8 cellular contexts compared by ENCODE assay signal in genomic region chr5:139246394-139246793, GRCh38. TPM values are rescaled to one million over a fixed set of nuclear protein-coding genes. Genes with fewer than 3 reads are reported as not detected.
DNase-seq lines count a peak whose midpoint lies in the region; ATAC-seq lines count a peak whose summit lies in the region.

No MANE protein-coding gene starts in this region.

- DNase-seq in activated CD4-positive, CD25-positive, alpha-beta regulatory T cell (lab: John Stamatoyannopoulos, UW), result no peak
- peak; percentile 54 for DNase-seq in activated CD8-positive, alpha-beta T cell treated with anti-CD3 and anti-CD28 coated beads, Interleukin-2, amount 10 ng/mL, durations not matched to agents 7 days and 5 days
- peak; percentile 42 for DNase-seq in iPS-NIHi11 (ENCODE audit: low spot score)
- no peak for DNase-seq in 8988T
- DNase-seq in NCI-H1105 treated with DMSO at 0.1 percent for 48 hours (lab: John Stamatoyannopoulos, UW), result no peak

- H3K27me3 Mint-ChIP-seq in activated CD8-positive, alpha-beta T cell treated with anti-CD3 and anti-CD28 coated beads, Interleukin-2, amount 10 ng/mL, durations not matched to agents 7 days and 5 days (ENCODE audit: low read depth), result peaks cover 5% of the 10 kb centered on the region
- H3K27me3 Mint-ChIP-seq in stimulated activated memory B cell treated with anti-CD40 and anti-IgM and Interleukin-4, amounts not matched to agents 10 μg/mL and 1 μg/mL and 100 μg/mL, for 72 hours, result peaks cover 3% of the 10 kb centered on the region

- H3K9me3 Mint-ChIP-seq in activated CD8-positive, alpha-beta T cell treated with anti-CD3 and anti-CD28 coated beads, Interleukin-2, amount 10 ng/mL, durations not matched to agents 7 days and 5 days (ENCODE audit: insufficient read depth), result no peaks in the 10 kb centered on the region
- H3K9me3 Mint-ChIP-seq in stimulated activated memory B cell treated with anti-CD40 and anti-IgM and Interleukin-4, amounts not matched to agents 10 μg/mL and 1 μg/mL and 100 μg/mL, for 72 hours, result no peaks in the 10 kb centered on the region

- peaks cover 21% of the 10 kb centered on the region for H3K4me1 Mint-ChIP-seq in activated CD8-positive, alpha-beta T cell treated with anti-CD3 and anti-CD28 coated beads, Interleukin-2, amount 10 ng/mL, durations not matched to agents 7 days and 5 days (ENCODE audit: low read depth)
- H3K4me1 Mint-ChIP-seq in stimulated activated memory B cell treated with anti-CD40 and anti-IgM and Interleukin-4, amounts not matched to agents 10 μg/mL and 1 μg/mL and 100 μg/mL, for 72 hours, result peaks cover 16% of the 10 kb centered on the region

- peak overlapping the region; percentile 55 for H3K27ac Mint-ChIP-seq in activated CD8-positive, alpha-beta T cell treated with anti-CD3 and anti-CD28 coated beads, Interleukin-2, amount 10 ng/mL, durations not matched to agents 7 days and 5 days
- H3K27ac Mint-ChIP-seq in stimulated activated memory B cell treated with anti-CD40 and anti-IgM and Interleukin-4, amounts not matched to agents 10 μg/mL and 1 μg/mL and 100 μg/mL, for 72 hours, result peak overlapping the region; percentile 34

- CTCF ChIA-PET in activated CD8-positive, alpha-beta T cell treated with anti-CD3 and anti-CD28 coated beads, Interleukin-2, amount 10 ng/mL, durations not matched to agents 7 days and 5 days (lab: Charles Lee), result interaction anchor here (0.7 to 1.4 kb wide), 5 partner anchors 33 to 456 kb away, joined by 3 to 4 read pairs (median 3); partner anchors contain the start of gene SIL1

- no peak overlapping the region for H3K4me3 Mint-ChIP-seq in activated CD8-positive, alpha-beta T cell treated with anti-CD3 and anti-CD28 coated beads, Interleukin-2, amount 10 ng/mL, durations not matched to agents 7 days and 5 days
- no peak overlapping the region for H3K4me3 Mint-ChIP-seq in stimulated activated memory B cell treated with anti-CD40 and anti-IgM and Interleukin-4, amounts not matched to agents 10 μg/mL and 1 μg/mL and 100 μg/mL, for 72 hours

- POLR2A ChIA-PET in activated CD8-positive, alpha-beta T cell treated with anti-CD3 and anti-CD28 coated beads, Interleukin-2, amount 10 ng/mL, durations not matched to agents 7 days and 5 days (lab: Charles Lee), result no interaction called here

- ATAC-seq in activated CD4-positive, CD25-positive, alpha-beta regulatory T cell treated with anti-CD3 and anti-CD28 coated beads, Interleukin-2, amount 50 U/mL, for 24 hours, result peak; percentile 87 to 93
- peak; percentile 61 for ATAC-seq in activated CD8-positive, alpha-beta T cell treated with anti-CD3 and anti-CD28 coated beads, Interleukin-2, amount 10 ng/mL, durations not matched to agents 7 days and 5 days
- ATAC-seq in stimulated activated memory B cell treated with anti-CD40 and anti-IgM and Interleukin-4, amounts not matched to agents 10 μg/mL and 1 μg/mL and 100 μg/mL, for 72 hours, result peak; percentile 61
- ATAC-seq in GM18868 (IDR thresholded peaks at IDR 0.05; ENCODE audit: unreplicated experiment), result no peak

- H3K36me3 Mint-ChIP-seq in activated CD8-positive, alpha-beta T cell treated with anti-CD3 and anti-CD28 coated beads, Interleukin-2, amount 10 ng/mL, durations not matched to agents 7 days and 5 days (ENCODE audit: low read depth), result no peaks in the 10 kb centered on the region
- no peaks in the 10 kb centered on the region for H3K36me3 Mint-ChIP-seq in stimulated activated memory B cell treated with anti-CD40 and anti-IgM and Interleukin-4, amounts not matched to agents 10 μg/mL and 1 μg/mL and 100 μg/mL, for 72 hours

RNA-seq across cellular contexts. Expression of gene MATR3, which starts 47.1 kb away (rescaled TPM):
- total RNA-seq in activated CD8-positive, alpha-beta T cell treated with anti-CD3 and anti-CD28 coated beads, Interleukin-2, amount 10 ng/mL, durations not matched to agents 7 days and 5 days, result 100 to 1,000 TPM; 174 to 176 TPM

RNA-seq across cellular contexts. Expression of gene SIL1, which starts 48.2 kb away (rescaled TPM):
- total RNA-seq in activated CD8-positive, alpha-beta T cell treated with anti-CD3 and anti-CD28 coated beads, Interleukin-2, amount 10 ng/mL, durations not matched to agents 7 days and 5 days, result 10 to 100 TPM; 15.6 to 18.2 TPM

Comparison
In these comparisons a context has a peak if more than half of its experiments do, and no peak if none do; other contexts are left out.
1. DNase-seq: peak in activated CD8-positive, alpha-beta T cell treated with anti-CD3 and anti-CD28 coated beads, Interleukin-2, amount 10 ng/mL, durations not matched to agents 7 days and 5 days (single experiment) and iPS-NIHi11 (single experiment); none in activated CD4-positive, CD25-positive, alpha-beta regulatory T cell (0 of 4), 8988T (single experiment) and NCI-H1105 treated with DMSO at 0.1 percent for 48 hours (single experiment).